In genomic region chr7:11758627-11759111, GRCh38 we compare ENCODE assay signal across 18 cellular contexts.
A peak's percentile ranks its signal among the peaks of the same experiment; 100 is the strongest.
DNase-seq lines count a peak whose midpoint lies in the region; ATAC-seq and TF ChIP-seq lines count a peak whose summit lies in the region.
"Had no signal": no experiment of that assay in that cellular context is flagged by ENCODE, and none has a peak within 500 bp of the region (broad histone marks: within the 10 kb centered on the region; RNA-seq: fewer than 3 reads in every experiment).

No MANE protein-coding gene starts in this region.

- no peaks in the 10 kb centered on the region for H3K36me3 ChIP-seq in hepatocyte (replicated peaks; ENCODE audit: insufficient read depth, low read depth)

- 15% methylated on average over 2 of the region's 2 CpGs for WGBS in hepatocyte (ENCODE audit: low lambda C conversion rate, missing lambda C conversion rate)

- no peaks in the 10 kb centered on the region for H3K9me3 Mint-ChIP-seq in activated T-helper 17 cell treated with anti-CD3 and anti-CD28 coated beads, Interleukin-2, amount 50 U/mL, for 72 hours
- H3K9me3 Mint-ChIP-seq: H9 had no signal

- H3K4me1 Mint-ChIP-seq in activated T-helper 17 cell treated with anti-CD3 and anti-CD28 coated beads, Interleukin-2, amount 50 U/mL, for 72 hours = no peaks in the 10 kb centered on the region
- H3K4me1 Mint-ChIP-seq: H9 had no signal

- no peaks in the 10 kb centered on the region for H3K9me2 ChIP-seq in hepatocyte (replicated peaks; ENCODE audit: insufficient read depth)

- H3K4me2 ChIP-seq in hepatocyte = peak overlapping the region; percentile 34

- H3K36me3 Mint-ChIP-seq in activated T-helper 17 cell treated with anti-CD3 and anti-CD28 coated beads, Interleukin-2, amount 50 U/mL, for 72 hours (ENCODE audit: low read depth) = no peaks in the 10 kb centered on the region

- H3K27ac ChIP-seq in hepatocyte = peak overlapping the region; percentile 7
- H3K27ac ChIP-seq: C4-2B had no signal

- no peaks in the 10 kb centered on the region for H3K9me3 ChIP-seq in hepatocyte (ENCODE audit: low read depth)

- H3K27ac Mint-ChIP-seq in activated T-helper 17 cell treated with anti-CD3 and anti-CD28 coated beads, Interleukin-2, amount 50 U/mL, for 72 hours = no peak overlapping the region
- H3K27ac Mint-ChIP-seq: H9 had no signal

- no peaks in the 10 kb centered on the region for H3K79me2 ChIP-seq in hepatocyte

- H3K27me3 ChIP-seq in hepatocyte = no peaks in the 10 kb centered on the region

- H3K4me3 ChIP-seq in cardiac fibroblast (replicated peaks in 1 of 2; ENCODE audit: low read depth in 2 of 2, low read length in 2 of 2) = no peak overlapping the region
- no peak overlapping the region for H3K4me3 ChIP-seq in hepatocyte

- no peak for ATAC-seq in GM21576 (IDR thresholded peaks at IDR 0.05; ENCODE audit: unreplicated experiment)
- no peak for ATAC-seq in activated T-helper 17 cell treated with anti-CD3 and anti-CD28 coated beads, Interleukin-2, amount 50 U/mL, for 72 hours (replicated peaks)

- H3K27me3 Mint-ChIP-seq in activated T-helper 17 cell treated with anti-CD3 and anti-CD28 coated beads, Interleukin-2, amount 50 U/mL, for 72 hours = no peaks in the 10 kb centered on the region

- no peak overlapping the region for H2AFZ ChIP-seq in hepatocyte

- peak; percentile 37 for DNase-seq in DMS114 treated with DMSO at 0.1 percent for 48 hours (lab: John Stamatoyannopoulos, UW; ENCODE audit: unreplicated experiment)
- peak; percentile 39 for DNase-seq in OCI-M1 (lab: John Stamatoyannopoulos, UW)
- peak; percentile 4 to 70 for DNase-seq in cardiac fibroblast (ENCODE audit: low read depth in 2 of 2)
- no peak for DNase-seq in hepatocyte (ENCODE audit: low spot score)
- no peak for DNase-seq in AG08396 (ENCODE audit: low spot score)
- no peak for DNase-seq in inferior parietal cortex (ENCODE audit: extremely low spot score)
- DNase-seq: DND-41; H9; NCI-H1092 treated with DMSO at 0.1 percent for 48 hours; NCI-H146; NCI-H2029 treated with DMSO at 0.1 percent for 48 hours; NCI-H2171; NCI-H748 treated with DMSO at 0.1 percent for 48 hours; NK-92 treated with Interleukin-12 subunit alpha and Interleukin-12 subunit beta, amount 100 ng/mL, for 24 hours; Right ventricle myocardium superior had no signal

- no peaks in the 10 kb centered on the region for H4K20me1 ChIP-seq in hepatocyte (ENCODE audit: insufficient read depth, poor library complexity, severe bottlenecking)

- no peaks in the 10 kb centered on the region for H3K4me1 ChIP-seq in hepatocyte (ENCODE audit: insufficient read depth)

- TF ChIP-seq CTCF in cardiac fibroblast (IDR thresholded peaks at IDR 0.05; ENCODE audit: low read depth, low read length) = no peak
- TF ChIP-seq CTCF in hepatocyte (IDR thresholded peaks at IDR 0.05; ENCODE audit: poor library complexity) = no peak

- H3K4me3 Mint-ChIP-seq in activated T-helper 17 cell treated with anti-CD3 and anti-CD28 coated beads, Interleukin-2, amount 50 U/mL, for 72 hours = no peak overlapping the region
- H3K4me3 Mint-ChIP-seq: H9 had no signal

Comparison
In these comparisons a context has a peak if more than half of its experiments do, and no peak if none do; other contexts are left out.
1. DNase-seq: peak in DMS114 treated with DMSO at 0.1 percent for 48 hours (single experiment), OCI-M1 (single experiment) and cardiac fibroblast (2 of 2); none in hepatocyte (single experiment), AG08396 (single experiment) and inferior parietal cortex (single experiment).